In the genomic region with DNA sequence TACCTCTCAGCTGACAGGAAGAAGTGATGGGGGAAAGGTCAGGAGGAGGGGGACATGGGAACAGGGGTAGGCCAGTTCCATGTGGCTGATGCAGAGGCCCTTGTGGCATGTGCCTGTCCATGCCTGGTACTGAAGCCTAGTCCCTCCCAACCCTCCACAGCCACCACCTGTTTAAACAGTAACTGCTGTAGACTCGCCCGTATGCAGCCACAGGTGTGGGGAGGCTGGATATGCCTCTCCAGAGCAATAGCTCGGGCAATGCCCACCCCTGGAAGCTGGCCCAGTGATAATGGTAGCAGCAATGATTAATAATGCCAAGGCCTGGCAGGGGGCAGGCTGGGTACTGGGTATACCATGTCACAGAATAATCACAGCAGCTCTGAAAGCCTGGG, we compare ENCODE assay signal across 8 cellular contexts. TPM values are rescaled to one million over a fixed set of nuclear protein-coding genes. Genes with fewer than 3 reads are reported as not detected.
DNase-seq lines count a peak whose midpoint lies in the region; ATAC-seq and TF ChIP-seq lines count a peak whose summit lies in the region.

No MANE protein-coding gene starts in this region.

- no peak overlapping the region for H3K27ac ChIP-seq in HUES48 (ENCODE audit: low read depth, low read length)
- H3K27ac ChIP-seq in CD8-positive, alpha-beta T cell (ENCODE audit: low read depth, low read length): no peak overlapping the region

- H3K27me3 Mint-ChIP-seq in activated naive CD8-positive, alpha-beta T cell treated with anti-CD3 and anti-CD28 coated beads, Interleukin-2, amount 10 ng/mL, durations not matched to agents 7 days and 5 days: no peaks in the 10 kb centered on the region
- H3K27me3 Mint-ChIP-seq in memory B cell: no peaks in the 10 kb centered on the region
- H3K27me3 Mint-ChIP-seq in CD8-positive, alpha-beta T cell (ENCODE audit: low read depth): no peaks in the 10 kb centered on the region

- H3K9me3 Mint-ChIP-seq in activated naive CD8-positive, alpha-beta T cell treated with anti-CD3 and anti-CD28 coated beads, Interleukin-2, amount 10 ng/mL, durations not matched to agents 7 days and 5 days: no peaks in the 10 kb centered on the region
- no peaks in the 10 kb centered on the region for H3K9me3 Mint-ChIP-seq in memory B cell
- H3K9me3 Mint-ChIP-seq in CD8-positive, alpha-beta T cell: no peaks in the 10 kb centered on the region

- H3K27me3 ChIP-seq in HUES48 (ENCODE audit: control insufficient read depth, insufficient read depth, low read length): peaks cover 4% of the 10 kb centered on the region; the same call in 1 of the 2 replicates
- H3K27me3 ChIP-seq in CD8-positive, alpha-beta T cell (ENCODE audit: insufficient read depth, low read length): no peaks in the 10 kb centered on the region

- intact Hi-C loops in CD8-positive, alpha-beta T cell (cut with DNase I, micrococcal nuclease): loop anchor here (5.0 to 10.0 kb wide), 10 partner anchors 79 to 1479 kb away; a partner anchor contains a TSS

- TF ChIP-seq CTCF in GM10266 (IDR thresholded peaks at IDR 0.05; ENCODE audit: control insufficient read depth, insufficient read depth, low read depth, missing control alignments): no peak
- TF ChIP-seq CTCF in CD8-positive, alpha-beta T cell (IDR thresholded peaks at IDR 0.05): no peak

- no peak overlapping the region for H3K9ac ChIP-seq in HUES48 (ENCODE audit: low read depth, low read length)

- no peak for ATAC-seq in activated naive CD8-positive, alpha-beta T cell treated with anti-CD3 and anti-CD28 coated beads, Interleukin-2, amount 10 ng/mL, durations not matched to agents 7 days and 5 days (ENCODE audit: low read depth)
- ATAC-seq in memory B cell (ENCODE audit: low read depth) (no peak), GM19395 (IDR thresholded peaks at IDR 0.05; ENCODE audit: unreplicated experiment) (no peak)
- ATAC-seq in CD8-positive, alpha-beta T cell: no peak

- CTCF ChIA-PET in CD8-positive, alpha-beta T cell (lab: Charles Lee): interaction anchor here (1.0 to 4.5 kb wide), 11 partner anchors 9 to 449 kb away, joined by 3 to 52 read pairs (median 6); a partner anchor contains a TSS

- peaks cover 31% of the 10 kb centered on the region for H3K4me1 Mint-ChIP-seq in activated naive CD8-positive, alpha-beta T cell treated with anti-CD3 and anti-CD28 coated beads, Interleukin-2, amount 10 ng/mL, durations not matched to agents 7 days and 5 days
- peaks cover 28% of the 10 kb centered on the region for H3K4me1 Mint-ChIP-seq in memory B cell
- peaks cover 36% of the 10 kb centered on the region for H3K4me1 Mint-ChIP-seq in CD8-positive, alpha-beta T cell (ENCODE audit: low read depth)

- peaks cover 24% of the 10 kb centered on the region for H3K4me1 ChIP-seq in HUES48 (ENCODE audit: control insufficient read depth, insufficient read depth, low read length)
- peaks cover 32% of the 10 kb centered on the region for H3K4me1 ChIP-seq in CD8-positive, alpha-beta T cell (ENCODE audit: insufficient read depth, low read length)

- H3K27ac Mint-ChIP-seq in activated naive CD8-positive, alpha-beta T cell treated with anti-CD3 and anti-CD28 coated beads, Interleukin-2, amount 10 ng/mL, durations not matched to agents 7 days and 5 days: no peak overlapping the region
- no peak overlapping the region for H3K27ac Mint-ChIP-seq in memory B cell
- H3K27ac Mint-ChIP-seq in CD8-positive, alpha-beta T cell: no peak overlapping the region

- H3K9me3 ChIP-seq in HUES48 (ENCODE audit: control insufficient read depth, insufficient read depth, low read length): no peaks in the 10 kb centered on the region
- H3K9me3 ChIP-seq in CD8-positive, alpha-beta T cell (ENCODE audit: low read length): no peaks in the 10 kb centered on the region

- H3K36me3 ChIP-seq in HUES48 (ENCODE audit: control insufficient read depth, insufficient read depth, low read length): no peaks in the 10 kb centered on the region
- H3K36me3 ChIP-seq in CD8-positive, alpha-beta T cell (ENCODE audit: insufficient read depth, low read length): no peaks in the 10 kb centered on the region

- DNase-seq in 8988T (peak; percentile 23), memory B cell (ENCODE audit: low spot score in 2 of 2) (no peak), NOMO-1 (lab: John Stamatoyannopoulos, UW; ENCODE audit: unreplicated experiment in 2 of 2) (no peak), GM10266 (ENCODE audit: extremely low spot score) (no peak)
- DNase-seq in activated naive CD8-positive, alpha-beta T cell treated with anti-CD3 and anti-CD28 coated beads, Interleukin-2, amount 10 ng/mL, durations not matched to agents 7 days and 5 days: no peak
- no peak for DNase-seq in CD8-positive, alpha-beta T cell

- no peaks in the 10 kb centered on the region for H3K36me3 Mint-ChIP-seq in activated naive CD8-positive, alpha-beta T cell treated with anti-CD3 and anti-CD28 coated beads, Interleukin-2, amount 10 ng/mL, durations not matched to agents 7 days and 5 days
- H3K36me3 Mint-ChIP-seq in memory B cell: no peaks in the 10 kb centered on the region
- H3K36me3 Mint-ChIP-seq in CD8-positive, alpha-beta T cell: no peaks in the 10 kb centered on the region

- 0 out of 2 replicates have a peak overlapping the region, but pooled peaks have one; percentile 87 for H3K4me3 ChIP-seq in HUES48 (ENCODE audit: low read depth, low read length)
- no peak overlapping the region for H3K4me3 ChIP-seq in CD8-positive, alpha-beta T cell (ENCODE audit: low read depth, low read length)

- H3K4me3 Mint-ChIP-seq in activated naive CD8-positive, alpha-beta T cell treated with anti-CD3 and anti-CD28 coated beads, Interleukin-2, amount 10 ng/mL, durations not matched to agents 7 days and 5 days: peak overlapping the region; percentile 95
- peak overlapping the region; percentile 87 for H3K4me3 Mint-ChIP-seq in memory B cell
- no peak overlapping the region for H3K4me3 Mint-ChIP-seq in CD8-positive, alpha-beta T cell

- POLR2A ChIA-PET in activated naive CD8-positive, alpha-beta T cell treated with anti-CD3 and anti-CD28 coated beads, Interleukin-2, amount 10 ng/mL, durations not matched to agents 7 days and 5 days (lab: Charles Lee): interaction anchor here (0.7 to 8.3 kb wide), 5 partner anchors 115 to 209 kb away, joined by 3 to 62 read pairs (median 5); a partner anchor contains a TSS
- POLR2A ChIA-PET in CD8-positive, alpha-beta T cell (lab: Charles Lee): interaction anchor here (2.0 to 2.2 kb wide), 2 partner anchors 114 to 207 kb away, joined by 6 to 11 read pairs; a partner anchor contains a TSS

RNA-seq across cellular contexts. Expression of a gene that starts 2.3 kb away (rescaled TPM):
- total RNA-seq in activated naive CD8-positive, alpha-beta T cell treated with anti-CD3 and anti-CD28 coated beads, Interleukin-2, amount 10 ng/mL, durations not matched to agents 7 days and 5 days: 10 to 100 TPM; 39.9 to 45.8 TPM
- 1 to 10 TPM; 4.0 to 4.9 TPM for total RNA-seq in CD8-positive, alpha-beta T cell

RNA-seq across cellular contexts. Expression of a gene that starts 24.0 kb away (rescaled TPM):
- 10 to 100 TPM; 17.3 to 24.6 TPM for total RNA-seq in activated naive CD8-positive, alpha-beta T cell treated with anti-CD3 and anti-CD28 coated beads, Interleukin-2, amount 10 ng/mL, durations not matched to agents 7 days and 5 days
- 10 to 100 TPM; 55.6 to 62.2 TPM for total RNA-seq in CD8-positive, alpha-beta T cell

RNA-seq across cellular contexts. Expression of a gene that starts 39.4 kb away (rescaled TPM):
- under 1 TPM; 0.31 to 0.39 TPM for total RNA-seq in activated naive CD8-positive, alpha-beta T cell treated with anti-CD3 and anti-CD28 coated beads, Interleukin-2, amount 10 ng/mL, durations not matched to agents 7 days and 5 days
- under 1 TPM; 0.11 to 0.14 TPM for total RNA-seq in CD8-positive, alpha-beta T cell

RNA-seq across cellular contexts. Expression of a gene that starts 56.9 kb away (rescaled TPM):
- total RNA-seq in activated naive CD8-positive, alpha-beta T cell treated with anti-CD3 and anti-CD28 coated beads, Interleukin-2, amount 10 ng/mL, durations not matched to agents 7 days and 5 days: not detected
- total RNA-seq in CD8-positive, alpha-beta T cell: not detected

Comparison
In these comparisons a context has a peak if more than half of its experiments do, and no peak if none do; other contexts are left out.
1. RNA of a gene that starts 2.3 kb away (total RNA-seq): 39.9 to 45.8 TPM in activated naive CD8-positive, alpha-beta T cell treated with anti-CD3 and anti-CD28 coated beads, Interleukin-2, amount 10 ng/mL, durations not matched to agents 7 days and 5 days; 4.0 to 4.9 TPM in CD8-positive, alpha-beta T cell; every median in the first group is over 4 times any median in the second.